Comparison of ENCODE assay signal across 13 cellular contexts in the genomic region with DNA sequence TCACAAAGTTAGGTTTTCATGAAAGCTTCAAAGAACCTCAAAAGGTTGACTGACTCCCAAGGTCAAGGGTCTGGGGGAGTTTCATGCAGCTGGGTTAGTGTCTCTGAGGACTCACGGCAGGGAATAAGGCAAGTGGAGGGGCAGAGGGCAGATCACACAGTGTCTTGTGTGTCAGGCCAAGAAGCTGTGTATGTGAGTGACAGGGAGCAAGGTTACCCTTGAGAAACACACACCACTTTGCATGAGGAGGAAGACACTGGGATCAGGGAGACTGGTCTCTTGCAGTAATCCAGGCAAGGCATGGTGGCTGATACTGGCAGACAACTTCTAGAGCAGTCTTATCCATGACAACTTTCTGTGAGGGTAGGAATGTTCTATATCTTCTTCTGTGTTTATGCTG. TPM values are rescaled to one million over a fixed set of nuclear protein-coding genes. Genes with fewer than 3 reads are reported as not detected.
DNase-seq lines count a peak whose midpoint lies in the region; ATAC-seq and TF ChIP-seq lines count a peak whose summit lies in the region.
"Had no signal": no experiment of that assay in that cellular context is flagged by ENCODE, and none has a peak within 500 bp of the region (broad histone marks: within the 10 kb centered on the region; RNA-seq: fewer than 3 reads in every experiment).

No MANE protein-coding gene starts in this region.

- no peak for ATAC-seq in activated CD8-positive, alpha-beta T cell treated with anti-CD3 and anti-CD28 coated beads for 36 hours
- no peak for ATAC-seq in naive thymus-derived CD8-positive, alpha-beta T cell
- ATAC-seq: heart right ventricle, left lobe of liver, Right ventricle myocardium inferior had no signal

- POLR2A ChIA-PET in HEK293 (lab: Yijun Ruan, JAX) = interaction anchor here (0.6 kb wide), 1 partner anchor 129 kb away, joined by 5 read pairs; no protein-coding TSS in a partner anchor
- POLR2A ChIA-PET in activated CD8-positive, alpha-beta T cell treated with anti-CD3 and anti-CD28 coated beads for 36 hours (lab: Charles Lee) = interaction anchor here (0.5 to 4.2 kb wide), 4 partner anchors 10 to 305 kb away, joined by 3 to 22 read pairs (median 4); no protein-coding TSS in a partner anchor
- POLR2A ChIA-PET in naive thymus-derived CD8-positive, alpha-beta T cell (lab: Charles Lee) = interaction anchor here (0.7 to 5.0 kb wide), 3 partner anchors 11 to 50 kb away, joined by 4 to 27 read pairs (median 20); a partner anchor contains a TSS

- H3K9me3 ChIP-seq in HEK293 (ENCODE audit: control insufficient read depth, insufficient read depth, low read depth, low read length) = no peaks in the 10 kb centered on the region
- H3K9me3 ChIP-seq: breast epithelium, heart right ventricle, transverse colon had no signal

- TF ChIP-seq CTCF in HEK293 (tag by site-specific recombination; IDR thresholded peaks at IDR 0.05) = no peak
- no peak for TF ChIP-seq CTCF in activated CD8-positive, alpha-beta T cell treated with anti-CD3 and anti-CD28 coated beads for 36 hours (IDR thresholded peaks at IDR 0.05)

- no peak overlapping the region for H3K4me3 ChIP-seq in HEK293 (ENCODE audit: low read depth, low read length)
- H3K4me3 ChIP-seq: breast epithelium, heart right ventricle, skin epidermis, transverse colon had no signal

- peaks cover 57% of the 10 kb centered on the region for H3K4me1 Mint-ChIP-seq in activated CD8-positive, alpha-beta T cell treated with anti-CD3 and anti-CD28 coated beads for 36 hours (ENCODE audit: low read depth)
- peaks cover 27 to 74% (median 60%) of the 10 kb centered on the region in 4 donors for H3K4me1 Mint-ChIP-seq in naive thymus-derived CD8-positive, alpha-beta T cell

- H3K9me3 Mint-ChIP-seq in activated CD8-positive, alpha-beta T cell treated with anti-CD3 and anti-CD28 coated beads for 36 hours = no peaks in the 10 kb centered on the region
- H3K9me3 Mint-ChIP-seq in naive thymus-derived CD8-positive, alpha-beta T cell = no peaks in the 10 kb centered on the region

- no peaks in the 10 kb centered on the region for H3K27me3 Mint-ChIP-seq in activated CD8-positive, alpha-beta T cell treated with anti-CD3 and anti-CD28 coated beads for 36 hours
- no peaks in the 10 kb centered on the region for H3K27me3 Mint-ChIP-seq in naive thymus-derived CD8-positive, alpha-beta T cell

- H3K27ac Mint-ChIP-seq in activated CD8-positive, alpha-beta T cell treated with anti-CD3 and anti-CD28 coated beads for 36 hours = peak overlapping the region; percentile 83
- H3K27ac Mint-ChIP-seq in naive thymus-derived CD8-positive, alpha-beta T cell = peak overlapping the region in 9 of 10 donors; percentile 83 to 99 (median 95)

- H3K27ac ChIP-seq in HEK293 (ENCODE audit: extremely low read depth, low read depth, low read length) = no peak overlapping the region
- H3K27ac ChIP-seq: transverse colon had no signal

- peaks cover 0 to 21% of the 10 kb centered on the region in 2 experiments; a peak in 2 of 3 replicates for H3K36me3 ChIP-seq in HEK293 (ENCODE audit: control insufficient read depth in 2 of 2, insufficient read depth in 1 of 2, low read length in 2 of 2)
- H3K36me3 ChIP-seq: breast epithelium, transverse colon had no signal

- no peak overlapping the region for H3K4me3 Mint-ChIP-seq in activated CD8-positive, alpha-beta T cell treated with anti-CD3 and anti-CD28 coated beads for 36 hours
- peak overlapping the region in 7 of 10 donors; percentile 33 to 66 (median 48) for H3K4me3 Mint-ChIP-seq in naive thymus-derived CD8-positive, alpha-beta T cell

- H3K36me3 Mint-ChIP-seq in activated CD8-positive, alpha-beta T cell treated with anti-CD3 and anti-CD28 coated beads for 36 hours (ENCODE audit: low read depth) = peaks cover 18% of the 10 kb centered on the region
- H3K36me3 Mint-ChIP-seq in naive thymus-derived CD8-positive, alpha-beta T cell = peaks cover 0 to 26% (median 5%) of the 10 kb centered on the region in 3 donors

- H3K4me1 ChIP-seq in HEK293 (ENCODE audit: control insufficient read depth, insufficient read depth, low read length) = peaks cover 2% of the 10 kb centered on the region; the same call in 1 of the 2 replicates

- intact Hi-C loops in activated CD8-positive, alpha-beta T cell treated with anti-CD3 and anti-CD28 coated beads for 36 hours (cut with micrococcal nuclease) = no loop called here

- no peak for DNase-seq in activated CD8-positive, alpha-beta T cell treated with anti-CD3 and anti-CD28 coated beads for 36 hours
- no peak for DNase-seq in naive thymus-derived CD8-positive, alpha-beta T cell
- DNase-seq in NCI-H1105 treated with DMSO at 0.1 percent for 48 hours (lab: John Stamatoyannopoulos, UW) (no peak), AG08396 (ENCODE audit: low spot score) (no peak)
- DNase-seq: heart right ventricle, NCI-H2029, NCI-H774, transverse colon had no signal

- CTCF ChIA-PET in HEK293 (lab: Yijun Ruan, JAX) = interaction anchor here (6.0 to 18.6 kb wide), 2 partner anchors 11 to 128 kb away, joined by 22 to 142 read pairs; a partner anchor contains a TSS
- CTCF ChIA-PET in activated CD8-positive, alpha-beta T cell treated with anti-CD3 and anti-CD28 coated beads for 36 hours (lab: Charles Lee) = interaction anchor here (0.7 to 4.5 kb wide), 7 partner anchors 20 to 141 kb away, joined by 3 to 22 read pairs (median 5); no protein-coding TSS in a partner anchor

TF ChIP-seq in HEK293, 187 proteins besides CTCF, POLR2A, EP300 and RAD21:
- TF ChIP-seq, protein P1, sequence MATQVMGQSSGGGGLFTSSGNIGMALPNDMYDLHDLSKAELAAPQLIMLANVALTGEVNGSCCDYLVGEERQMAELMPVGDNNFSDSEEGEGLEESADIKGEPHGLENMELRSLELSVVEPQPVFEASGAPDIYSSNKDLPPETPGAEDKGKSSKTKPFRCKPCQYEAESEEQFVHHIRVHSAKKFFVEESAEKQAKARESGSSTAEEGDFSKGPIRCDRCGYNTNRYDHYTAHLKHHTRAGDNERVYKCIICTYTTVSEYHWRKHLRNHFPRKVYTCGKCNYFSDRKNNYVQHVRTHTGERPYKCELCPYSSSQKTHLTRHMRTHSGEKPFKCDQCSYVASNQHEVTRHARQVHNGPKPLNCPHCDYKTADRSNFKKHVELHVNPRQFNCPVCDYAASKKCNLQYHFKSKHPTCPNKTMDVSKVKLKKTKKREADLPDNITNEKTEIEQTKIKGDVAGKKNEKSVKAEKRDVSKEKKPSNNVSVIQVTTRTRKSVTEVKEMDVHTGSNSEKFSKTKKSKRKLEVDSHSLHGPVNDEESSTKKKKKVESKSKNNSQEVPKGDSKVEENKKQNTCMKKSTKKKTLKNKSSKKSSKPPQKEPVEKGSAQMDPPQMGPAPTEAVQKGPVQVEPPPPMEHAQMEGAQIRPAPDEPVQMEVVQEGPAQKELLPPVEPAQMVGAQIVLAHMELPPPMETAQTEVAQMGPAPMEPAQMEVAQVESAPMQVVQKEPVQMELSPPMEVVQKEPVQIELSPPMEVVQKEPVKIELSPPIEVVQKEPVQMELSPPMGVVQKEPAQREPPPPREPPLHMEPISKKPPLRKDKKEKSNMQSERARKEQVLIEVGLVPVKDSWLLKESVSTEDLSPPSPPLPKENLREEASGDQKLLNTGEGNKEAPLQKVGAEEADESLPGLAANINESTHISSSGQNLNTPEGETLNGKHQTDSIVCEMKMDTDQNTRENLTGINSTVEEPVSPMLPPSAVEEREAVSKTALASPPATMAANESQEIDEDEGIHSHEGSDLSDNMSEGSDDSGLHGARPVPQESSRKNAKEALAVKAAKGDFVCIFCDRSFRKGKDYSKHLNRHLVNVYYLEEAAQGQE (tag by site-specific recombination; IDR thresholded peaks at IDR 0.05) = no peak
- no peak for TF ChIP-seq EGR2 (tag by site-specific recombination; IDR thresholded peaks at IDR 0.05; ENCODE audit: low read depth)
- TF ChIP-seq ZNF544 (tag by site-specific recombination; IDR thresholded peaks at IDR 0.05) = no peak
- TF ChIP-seq ZNF600 (tag by site-specific recombination; IDR thresholded peaks at IDR 0.05) = peak; percentile 18; the same call in 1 of the 2 replicates

RNA-seq across cellular contexts. Expression of a gene that starts 6.3 kb away (rescaled TPM):
- 10 to 100 TPM; 59.7 to 60.1 TPM for total RNA-seq in activated CD8-positive, alpha-beta T cell treated with anti-CD3 and anti-CD28 coated beads for 36 hours
- 100 to 1,000 TPM; 206 to 213 TPM for total RNA-seq in naive thymus-derived CD8-positive, alpha-beta T cell
- polyA plus RNA-seq in naive thymus-derived CD8-positive, alpha-beta T cell = 100 to 1,000 TPM; 230 to 253 (median 237) TPM

RNA-seq across cellular contexts. Expression of a gene that starts 11.7 kb away (rescaled TPM):
- total RNA-seq in activated CD8-positive, alpha-beta T cell treated with anti-CD3 and anti-CD28 coated beads for 36 hours = 10 to 100 TPM; 37.3 to 38.2 TPM
- total RNA-seq in naive thymus-derived CD8-positive, alpha-beta T cell = 10 to 100 TPM; 46.1 to 47.3 TPM
- 10 to 100 TPM; 17.1 to 22.8 (median 19.4) TPM for polyA plus RNA-seq in naive thymus-derived CD8-positive, alpha-beta T cell

RNA-seq across cellular contexts. Expression of a gene that starts 36.4 kb away (rescaled TPM):
- total RNA-seq in activated CD8-positive, alpha-beta T cell treated with anti-CD3 and anti-CD28 coated beads for 36 hours = 10 to 100 TPM; 58.2 to 60.0 TPM
- total RNA-seq in naive thymus-derived CD8-positive, alpha-beta T cell = 10 to 100 TPM; 25.3 to 25.8 TPM
- polyA plus RNA-seq in naive thymus-derived CD8-positive, alpha-beta T cell = 10 to 100 TPM; 32.7 to 54.9 (median 38.0) TPM

RNA-seq across cellular contexts. Expression of a gene that starts 48.6 kb away (rescaled TPM):
- total RNA-seq in activated CD8-positive, alpha-beta T cell treated with anti-CD3 and anti-CD28 coated beads for 36 hours = 10 to 100 TPM; 14.7 to 15.2 TPM
- total RNA-seq in naive thymus-derived CD8-positive, alpha-beta T cell = 10 to 100 TPM; 16.9 to 23.1 TPM
- polyA plus RNA-seq in naive thymus-derived CD8-positive, alpha-beta T cell = 10 to 100 TPM in 1 of 3 donors, 1 to 10 TPM in 2; 7.5 to 20.0 (median 9.2) TPM
